In genomic region chr7:93231799-93232672, GRCh38 we compare ENCODE assay signal across 8 cellular contexts. TPM values are rescaled to one million over a fixed set of nuclear protein-coding genes. Genes with fewer than 3 reads are reported as not detected.
A peak's percentile ranks its signal among the peaks of the same experiment; 100 is the strongest.
DNase-seq lines count a peak whose midpoint lies in the region; ATAC-seq, FAIRE-seq and TF ChIP-seq lines count a peak whose summit lies in the region.

VPS50 (plus strand) TSS chr7:93232366; CDS start chr7:93232468, 102 bp downstream.

- peak within 1 kb of the TSS; percentile 62 to 99 for H3K4me2 ChIP-seq in H1 (ENCODE audit: insufficient read depth in 1 of 2, low read depth in 2 of 2, low read length in 2 of 2)

- H4K20me1 ChIP-seq in H1 (replicated peaks in 1 of 2; ENCODE audit: control insufficient read depth in 1 of 2, insufficient read depth in 2 of 2, low read length in 2 of 2), result no peaks in the 10 kb centered on the region

- peaks cover 3% of the 10 kb centered on the region for H3K4me1 Mint-ChIP-seq in memory B cell

- H3K4ac ChIP-seq in H1 (replicated peaks; ENCODE audit: insufficient read length, low read depth, low read length), result no peak within 1 kb of the TSS

- no peak within 1 kb of the TSS for H2AK5ac ChIP-seq in H1 (ENCODE audit: low read depth, low read length)

- DNase-seq in CMK (ENCODE audit: low read depth) (peak; percentile 80), HT1080 (ENCODE audit: low read depth) (peak; percentile 97), NOMO-1 treated with DMSO at 0.1 percent for 48 hours (lab: John Stamatoyannopoulos, UW; ENCODE audit: unreplicated experiment) (peak; percentile 100), H1 (ENCODE audit: low read depth in 1 of 2, low spot score in 2 of 2) (peak; percentile 84 to 90), memory B cell (ENCODE audit: low spot score in 2 of 2) (peak; percentile 84 to 87)
- DNase-seq in activated CD8-positive, alpha-beta memory T cell treated with anti-CD3 and anti-CD28 coated beads for 4 hours (ENCODE audit: low read depth in 2 of 2), result peak; percentile 71 to 89
- DNase-seq in stimulated activated CD8-positive, alpha-beta memory T cell treated with anti-CD3 and anti-CD28 coated beads, Interleukin-12 subunit alpha, Interleukin-12 subunit beta, amount 100 ng/mL, for 24 hours (ENCODE audit: extremely low read depth), result peak; percentile 78

- H4K8ac ChIP-seq in H1 (ENCODE audit: extremely low read depth, insufficient read depth, low read length), result peak within 1 kb of the TSS; percentile 84; the same call in 1 of the 2 replicates

- WGBS in H1 (ENCODE audit: extremely low coverage in 1 of 2, insufficient coverage in 1 of 2, insufficient read length in 1 of 2, insufficient replicate concordance in 2 of 2, low coverage in 1 of 2, low lambda C conversion rate in 2 of 2, missing lambda C conversion rate in 1 of 2), 2 experiments, result 2% methylated on average over 40 of the region's 40 CpGs; no CpG with 5 or more reads in 1 of the 2 experiments

- ATAC-seq in GM21360 (IDR thresholded peaks at IDR 0.05; ENCODE audit: unreplicated experiment), result peak; percentile 99
- peak; percentile 94 for ATAC-seq in memory B cell (ENCODE audit: low read depth)

- peak; percentile 68 for FAIRE-seq in H1 (lab: Jason Lieb, UNC)

- peak within 1 kb of the TSS; percentile 84 to 96 (median 95) for H3K4me3 ChIP-seq in H1 (ENCODE audit: extremely low read depth in 1 of 4, insufficient read depth in 2 of 4, low read depth in 3 of 4, low read length in 4 of 4)

- POLR2A ChIA-PET in H1 (lab: Charles Lee; ENCODE audit: partially characterized antibody), result interaction anchor here (1.0 kb wide), 1 partner anchor 13 kb away, joined by 3 read pairs; no protein-coding TSS in a partner anchor

- H4K5ac ChIP-seq in H1 (ENCODE audit: insufficient read length, low read depth, low read length), result peak within 1 kb of the TSS; percentile 92

- 0 out of 2 replicates have a peak within 1 kb of the TSS, but pooled peaks have one; percentile 28 for H2BK20ac ChIP-seq in H1 (ENCODE audit: low read length)

- no peaks in the 10 kb centered on the region for H3K27me3 Mint-ChIP-seq in memory B cell

- no peak within 1 kb of the TSS for H2BK12ac ChIP-seq in H1 (ENCODE audit: low read depth, low read length)

- H3K9me3 Mint-ChIP-seq in memory B cell, result no peaks in the 10 kb centered on the region

- H3K9ac ChIP-seq in H1 (replicated peaks in 1 of 4; ENCODE audit: extremely low read depth in 1 of 4, low read depth in 3 of 4, low read length in 3 of 4), result peak within 1 kb of the TSS in 3 of 4 experiments; percentile 35 to 93 (median 66); a peak in 5 of 7 replicates

- CTCF ChIA-PET in H1 (lab: Charles Lee; ENCODE audit: partially characterized antibody), result interaction anchor here (0.6 to 1.4 kb wide), 12 partner anchors 13 to 607 kb away, joined by 3 to 7 read pairs (median 3); no protein-coding TSS in a partner anchor

- no peak within 1 kb of the TSS for H3K14ac ChIP-seq in H1 (ENCODE audit: insufficient read length)

- no peak within 1 kb of the TSS for H2BK120ac ChIP-seq in H1 (replicated peaks; ENCODE audit: low read depth, low read length)

- peak in 1 of 2 experiments; percentile 36; a peak in 2 of 3 replicates for TF ChIP-seq POLR2A in H1 (IDR thresholded peaks at IDR 0.05; ENCODE audit: control extremely low read depth in 1 of 2, low read depth in 2 of 2, low read length in 2 of 2)

- peak; percentile 22 to 36; a peak in 3 of 4 replicates for TF ChIP-seq RAD21 in H1 (IDR thresholded peaks at IDR 0.05 in 1 of 2, conservative IDR thresholded peaks at IDR 0.05 in 1 of 2; ENCODE audit: low read depth in 2 of 2, low read length in 2 of 2)

- H3K27ac Mint-ChIP-seq in memory B cell, result peak within 1 kb of the TSS; percentile 96

- peaks cover 4% of the 10 kb centered on the region; the same call in 1 of the 2 replicates for H3K23me2 ChIP-seq in H1 (ENCODE audit: low read depth, low read length)

- TF ChIP-seq CTCF in H1 (IDR thresholded peaks at IDR 0.05; ENCODE audit: control extremely low read depth in 1 of 3, insufficient read depth in 1 of 3, low read depth in 1 of 3, low read length in 3 of 3), result peak in 2 of 3 experiments; percentile 0 to 13; a peak in 3 of 4 replicates

- peak within 1 kb of the TSS; percentile 89; the same call in 1 of the 2 replicates for H3K18ac ChIP-seq in H1 (ENCODE audit: extremely low read depth, low read length)

- H3K23ac ChIP-seq in H1 (ENCODE audit: insufficient read length), result no peak within 1 kb of the TSS

- H3K79me2 ChIP-seq in H1 (ENCODE audit: control insufficient read depth in 1 of 2, insufficient read depth in 2 of 2, low read length in 2 of 2), result peaks cover 0 to 21% of the 10 kb centered on the region in 2 experiments; a peak in 2 of 4 replicates

- no peaks in the 10 kb centered on the region for H3K27me3 ChIP-seq in H1 (replicated peaks in 1 of 4; ENCODE audit: control insufficient read depth in 3 of 4, extremely low read depth in 1 of 4, insufficient read depth in 3 of 4, low read length in 3 of 4)

- H2BK15ac ChIP-seq in H1 (ENCODE audit: low read length), result no peak within 1 kb of the TSS

- H3K36me3 Mint-ChIP-seq in memory B cell, result no peaks in the 10 kb centered on the region

- peak within 1 kb of the TSS; percentile 99 for H3K4me3 Mint-ChIP-seq in memory B cell

- no peaks in the 10 kb centered on the region for H3K36me3 ChIP-seq in H1 (ENCODE audit: control insufficient read depth in 2 of 4, insufficient read depth in 4 of 4, low read length in 3 of 4)

- no peaks in the 10 kb centered on the region for H3K9me3 ChIP-seq in H1 (ENCODE audit: insufficient read depth in 2 of 2, low read depth in 1 of 2, low read length in 1 of 2)

- peaks cover 0 to 3% (median 0%) of the 10 kb centered on the region in 4 experiments; a peak in 1 of 7 replicates for H3K4me1 ChIP-seq in H1 (replicated peaks in 1 of 4; ENCODE audit: control insufficient read depth in 3 of 4, insufficient read depth in 4 of 4, low read length in 3 of 4)

- peak within 1 kb of the TSS; percentile 100 for H2AFZ ChIP-seq in H1 (ENCODE audit: low read length)

- TF ChIP-seq EP300 in H1 (IDR thresholded peaks at IDR 0.05; ENCODE audit: borderline replicate concordance in 1 of 2, low read depth in 2 of 2, low read length in 2 of 2), result no peak

- no peaks in the 10 kb centered on the region; the same call in 1 of the 2 replicates for H3K79me1 ChIP-seq in H1 (ENCODE audit: low read depth, low read length)

- H3K27ac ChIP-seq in H1 (ENCODE audit: low read depth, low read length), result peak within 1 kb of the TSS; percentile 66; the same call in 1 of the 2 replicates

- H4K91ac ChIP-seq in H1 (replicated peaks; ENCODE audit: insufficient read length, low read length), result peak within 1 kb of the TSS; percentile 67

- peak within 1 kb of the TSS; percentile 93; the same call in 1 of the 2 replicates for H2BK5ac ChIP-seq in H1 (ENCODE audit: low read depth, low read length)

- H3K56ac ChIP-seq in H1 (replicated peaks; ENCODE audit: insufficient read length, low read depth, low read length), result no peak within 1 kb of the TSS

TF ChIP-seq in H1, 55 proteins besides CTCF, POLR2A, EP300 and RAD21 (continues in another document):
- TF ChIP-seq ASH2L (IDR thresholded peaks at IDR 0.05; ENCODE audit: low read length) (peak; percentile 78), SIN3A (conservative IDR thresholded peaks at IDR 0.05 in 1 of 2, IDR thresholded peaks at IDR 0.05 in 1 of 2; ENCODE audit: low read depth in 1 of 2, low read length in 2 of 2) (peak; percentile 98 to 100), EZH2 (IDR thresholded peaks at IDR 0.05; ENCODE audit: low read depth, low read length, severe bottlenecking) (no peak), TCF12 (IDR thresholded peaks at IDR 0.05; ENCODE audit: low read depth, low read length) (no peak; the same call in 1 of the 2 replicates), SIX5 (IDR thresholded peaks at IDR 0.05; ENCODE audit: low read depth, low read length) (peak; percentile 97)

RNA-seq across cellular contexts. Expression of gene VPS50, which starts in this region (rescaled TPM):
- 9.5 and 12.1 TPM in 2 replicates for total RNA-seq in HT1080 (2014; rRNA removed; shearing (Covaris generic))
- polyA plus RNA-seq in HT1080 (2015; cell fraction: cytosol; rRNA removed), result 6.5 and 9.9 TPM in 2 replicates
- polyA plus RNA-seq in HT1080 (2015; cell fraction: nucleus; rRNA removed), result 22.4 and 23.8 TPM in 2 replicates
- 8.8 and 9.3 TPM in 2 replicates for total RNA-seq in H1 (2021; fragmentation: NEBNext Ultra II Directional; extraction: Animal tissue kit (Norgen Biotek cat#: 25700))
- polyA plus RNA-seq in H1 (2011; rRNA removed), result 1.9 and 3.7 TPM in 2 replicates
- polyA plus RNA-seq in H1 (2011; cell fraction: cytosol; rRNA removed), result 4.2 TPM
- polyA plus RNA-seq in H1 (2011; cell fraction: nucleus; rRNA removed), result 5.9 TPM
- 3.6 to 7.2 TPM (median 4.5 TPM) in 4 replicates for polyA plus RNA-seq in H1 (2012, experiment 1 of 2)
- 0.31 TPM for polyA plus RNA-seq in H1 (2012, experiment 2 of 2)
- polyA plus RNA-seq in H1 (2013, experiment 1 of 2), result 4.7 TPM
- polyA plus RNA-seq in H1 (2013, experiment 2 of 2), result 4.5 TPM
- polyA minus RNA-seq in H1 (2011; rRNA and poly(A)+ RNA removed), result 18.1 and 39.1 TPM in 2 replicates
- polyA minus RNA-seq in H1 (2011; cell fraction: cytosol; rRNA and poly(A)+ RNA removed), result 9.3 TPM
- polyA minus RNA-seq in H1 (2011; cell fraction: nucleus; rRNA and poly(A)+ RNA removed), result 43.2 TPM

Comparison
In these comparisons a context has a peak if more than half of its experiments do, and no peak if none do; other contexts are left out.
1. Peak in every context shown above with its lines: DNase-seq, ATAC-seq, H3K4me3 ChIP-seq and H3K27ac ChIP-seq.